In genomic region chr16:84511180-84511800, GRCh38 we compare ENCODE assay signal across 8 cellular contexts. TPM values are rescaled to one million over a fixed set of nuclear protein-coding genes. Genes with fewer than 3 reads are reported as not detected.
DNase-seq lines count a peak whose midpoint lies in the region; ATAC-seq and TF ChIP-seq lines count a peak whose summit lies in the region.

No MANE protein-coding gene starts in this region.

- peak overlapping the region; percentile 49 for H3K27ac Mint-ChIP-seq in activated T-helper 1 cell treated with anti-CD3 and anti-CD28 coated beads, Interleukin-12 subunit alpha, Interleukin-12 subunit beta, Interleukin-2, Interleukin-4 antibody, amounts not matched to agents 30 ng/mL and 10 ng/mL and 1 ng/mL, durations not matched to agents 14 hours and 24 hours and 36 hours
- peak overlapping the region in 1 of 3 experiments; percentile 74 for H3K27ac Mint-ChIP-seq in nephron

- H3K4me1 Mint-ChIP-seq in activated T-helper 1 cell treated with anti-CD3 and anti-CD28 coated beads, Interleukin-12 subunit alpha, Interleukin-12 subunit beta, Interleukin-2, Interleukin-4 antibody, amounts not matched to agents 30 ng/mL and 10 ng/mL and 1 ng/mL, durations not matched to agents 14 hours and 24 hours and 36 hours (ENCODE audit: low read depth): peaks cover 72% of the 10 kb centered on the region
- H3K4me1 Mint-ChIP-seq in nephron: peaks cover 25% of the 10 kb centered on the region

- H3K27me3 Mint-ChIP-seq in activated T-helper 1 cell treated with anti-CD3 and anti-CD28 coated beads, Interleukin-12 subunit alpha, Interleukin-12 subunit beta, Interleukin-2, Interleukin-4 antibody, amounts not matched to agents 30 ng/mL and 10 ng/mL and 1 ng/mL, durations not matched to agents 14 hours and 24 hours and 36 hours (ENCODE audit: insufficient read depth): no peaks in the 10 kb centered on the region
- H3K27me3 Mint-ChIP-seq in nephron (ENCODE audit: low read depth): peaks cover 21% of the 10 kb centered on the region

- no peaks in the 10 kb centered on the region for H3K9me3 Mint-ChIP-seq in activated T-helper 1 cell treated with anti-CD3 and anti-CD28 coated beads, Interleukin-12 subunit alpha, Interleukin-12 subunit beta, Interleukin-2, Interleukin-4 antibody, amounts not matched to agents 30 ng/mL and 10 ng/mL and 1 ng/mL, durations not matched to agents 14 hours and 24 hours and 36 hours
- H3K9me3 Mint-ChIP-seq in nephron: no peaks in the 10 kb centered on the region

- peaks cover 8% of the 10 kb centered on the region for H3K36me3 Mint-ChIP-seq in activated T-helper 1 cell treated with anti-CD3 and anti-CD28 coated beads, Interleukin-12 subunit alpha, Interleukin-12 subunit beta, Interleukin-2, Interleukin-4 antibody, amounts not matched to agents 30 ng/mL and 10 ng/mL and 1 ng/mL, durations not matched to agents 14 hours and 24 hours and 36 hours (ENCODE audit: low read depth)
- H3K36me3 Mint-ChIP-seq in nephron (ENCODE audit: low read depth): no peaks in the 10 kb centered on the region

- TF ChIP-seq CTCF in LNCaP clone FGC (IDR thresholded peaks at IDR 0.05; ENCODE audit: control insufficient read depth, extremely low read depth, insufficient read depth): peak; percentile 81
- peak; percentile 94 to 96 (median 94) for TF ChIP-seq CTCF in nephron (IDR thresholded peaks at IDR 0.05; ENCODE audit: unreplicated experiment in 3 of 3)

- H3K4me3 Mint-ChIP-seq in activated T-helper 1 cell treated with anti-CD3 and anti-CD28 coated beads, Interleukin-12 subunit alpha, Interleukin-12 subunit beta, Interleukin-2, Interleukin-4 antibody, amounts not matched to agents 30 ng/mL and 10 ng/mL and 1 ng/mL, durations not matched to agents 14 hours and 24 hours and 36 hours: peak overlapping the region; percentile 38
- peak overlapping the region in 2 of 3 experiments; percentile 30 to 31 for H3K4me3 Mint-ChIP-seq in nephron

- no peak for ATAC-seq in HG03460 (IDR thresholded peaks at IDR 0.05; ENCODE audit: unreplicated experiment)

- intact Hi-C loops in activated T-helper 1 cell treated with anti-CD3 and anti-CD28 coated beads, Interleukin-12 subunit alpha, Interleukin-12 subunit beta, Interleukin-2, Interleukin-4 antibody, amounts not matched to agents 30 ng/mL and 10 ng/mL and 1 ng/mL, durations not matched to agents 14 hours and 24 hours and 36 hours (cut with micrococcal nuclease): loop anchor here (1.0 to 10.0 kb wide), 7 partner anchors 38 to 1044 kb away; partner anchors contain the start of gene COTL1

- no peak overlapping the region for H3K4me3 ChIP-seq in LNCaP clone FGC (ENCODE audit: low read depth, low read length)

- peak; percentile 69 for DNase-seq in DMS53 treated with DMSO at 0.1 percent for 48 hours (lab: John Stamatoyannopoulos, UW; ENCODE audit: unreplicated experiment)
- DNase-seq in LNCaP clone FGC (ENCODE audit: low read depth): no peak
- peak; percentile 74 for DNase-seq in RPMI7951 (ENCODE audit: low read depth)
- peak; percentile 73 for DNase-seq in activated T-helper 1 cell treated with anti-CD3 and anti-CD28 coated beads, Interleukin-12 subunit alpha, Interleukin-12 subunit beta, Interleukin-2, Interleukin-4 antibody, amounts not matched to agents 30 ng/mL and 10 ng/mL and 1 ng/mL, durations not matched to agents 14 hours and 24 hours and 36 hours (ENCODE audit: low spot score)
- peak; percentile 92 for DNase-seq in fibroblast of peridontal ligament (ENCODE audit: extremely low read depth)
- DNase-seq in stimulated activated naive CD4-positive, alpha-beta T cell treated with Interleukin-2 at 50 U/mL for 16 hours (lab: John Stamatoyannopoulos, UW): peak; percentile 72

RNA-seq across cellular contexts. Expression of gene MEAK7, which starts 6.8 kb away (rescaled TPM):
- 17.2 and 17.4 TPM in 2 replicates for total RNA-seq in RPMI7951 (2014; rRNA removed; shearing (Covaris generic))
- total RNA-seq in activated T-helper 1 cell treated with anti-CD3 and anti-CD28 coated beads, Interleukin-12 subunit alpha, Interleukin-12 subunit beta, Interleukin-2, Interleukin-4 antibody, amounts not matched to agents 30 ng/mL and 10 ng/mL and 1 ng/mL, durations not matched to agents 14 hours and 24 hours and 36 hours: 10.6 and 10.9 TPM in 2 replicates
